17 cellular contexts compared by ENCODE assay signal in genomic region chr12:52137746-52138145, GRCh38. TPM values are rescaled to one million over a fixed set of nuclear protein-coding genes. Genes with fewer than 3 reads are reported as not detected.
"Had no signal": no experiment of that assay in that cellular context is flagged by ENCODE, and none has a peak within 500 bp of the region (broad histone marks: within the 10 kb centered on the region; RNA-seq: fewer than 3 reads in every experiment).

No MANE protein-coding gene starts in this region.

- H3K27me3 ChIP-seq: esophagus muscularis mucosa, gastrocnemius medialis, suprapubic skin, thyroid gland had no signal

- DNase-seq: effector memory CD8-positive, alpha-beta T cell; heart right ventricle; kidney; left colon; mucosa of descending colon; naive thymus-derived CD8-positive, alpha-beta T cell; small intestine; stimulated activated CD4-positive, alpha-beta T cell treated with anti-CD3 and anti-CD28 coated beads, Interleukin-2, amount 100 ng/mL, for 48 hours; stimulated activated naive CD8-positive, alpha-beta T cell treated with anti-CD3 and anti-CD28 coated beads, Interleukin-15, Interleukin-2, amounts not matched to agents 100 U/mL and 50 U/mL, for 24 hours; thyroid gland had no signal

- ATAC-seq: effector memory CD8-positive, alpha-beta T cell; gastrocnemius medialis; left colon; mucosa of descending colon; naive thymus-derived CD8-positive, alpha-beta T cell; stimulated activated naive CD8-positive, alpha-beta T cell treated with anti-CD3 and anti-CD28 coated beads, Interleukin-15, Interleukin-2, amounts not matched to agents 100 U/mL and 50 U/mL, for 24 hours had no signal

- H3K9me3 ChIP-seq: esophagus muscularis mucosa, gastrocnemius medialis, heart right ventricle, mucosa of descending colon, neutrophil, suprapubic skin, thyroid gland had no signal

- H3K4me1 ChIP-seq: esophagus muscularis mucosa, gastrocnemius medialis had no signal

- H3K27ac ChIP-seq: epithelial cell of prostate, esophagus muscularis mucosa, gastrocnemius medialis, heart right ventricle, neutrophil, suprapubic skin, thyroid gland had no signal

- H3K4me3 ChIP-seq: esophagus muscularis mucosa, gastrocnemius medialis, heart right ventricle, mucosa of descending colon, suprapubic skin, thyroid gland had no signal

- H3K36me3 ChIP-seq: esophagus muscularis mucosa, gastrocnemius medialis, heart right ventricle, neutrophil, suprapubic skin, thyroid gland had no signal

RNA-seq across cellular contexts. Expression of gene KRT80, which starts 54.1 kb away (rescaled TPM):
- total RNA-seq: naive thymus-derived CD8-positive, alpha-beta T cell had no signal
- polyA plus RNA-seq: naive thymus-derived CD8-positive, alpha-beta T cell; neural cell had no signal

RNA-seq across cellular contexts. Expression of gene SMIM41, which starts 58.2 kb away (rescaled TPM):
- total RNA-seq: gastrocnemius medialis; naive thymus-derived CD8-positive, alpha-beta T cell; osteocyte had no signal
- polyA plus RNA-seq: naive thymus-derived CD8-positive, alpha-beta T cell; neural cell had no signal
